In genomic region chr22:24836282-24836681, GRCh38 we compare ENCODE assay signal across 16 cellular contexts. TPM values are rescaled to one million over a fixed set of nuclear protein-coding genes. Genes with fewer than 3 reads are reported as not detected.
"Had no signal": no experiment of that assay in that cellular context is flagged by ENCODE, and none has a peak within 500 bp of the region (broad histone marks: within the 10 kb centered on the region; RNA-seq: fewer than 3 reads in every experiment).

No MANE protein-coding gene starts in this region.

- H3K27me3 Mint-ChIP-seq: activated naive CD8-positive, alpha-beta T cell treated with anti-CD3 and anti-CD28 coated beads, Interleukin-2, amount 50 U/mL, for 24 hours had no signal

- H3K9me3 Mint-ChIP-seq: activated naive CD4-positive, alpha-beta T cell treated with anti-CD3 and anti-CD28 coated beads for 36 hours; activated naive CD8-positive, alpha-beta T cell treated with anti-CD3 and anti-CD28 coated beads, Interleukin-2, amount 50 U/mL, for 24 hours; immature natural killer cell had no signal

- H3K4me3 Mint-ChIP-seq: activated naive CD4-positive, alpha-beta T cell treated with anti-CD3 and anti-CD28 coated beads for 36 hours; activated naive CD8-positive, alpha-beta T cell treated with anti-CD3 and anti-CD28 coated beads, Interleukin-2, amount 50 U/mL, for 24 hours; nephron progenitor cell; stimulated activated memory B cell treated with anti-CD40 and anti-IgM and Interleukin-4, amounts not matched to agents 10 μg/mL and 1 μg/mL and 100 μg/mL, for 72 hours had no signal

- H3K27ac Mint-ChIP-seq: activated naive CD4-positive, alpha-beta T cell treated with anti-CD3 and anti-CD28 coated beads for 36 hours; activated naive CD8-positive, alpha-beta T cell treated with anti-CD3 and anti-CD28 coated beads, Interleukin-2, amount 50 U/mL, for 24 hours; nephron progenitor cell; stimulated activated memory B cell treated with anti-CD40 and anti-IgM and Interleukin-4, amounts not matched to agents 10 μg/mL and 1 μg/mL and 100 μg/mL, for 72 hours had no signal

- H3K36me3 Mint-ChIP-seq: stimulated activated memory B cell treated with anti-CD40 and anti-IgM and Interleukin-4, amounts not matched to agents 10 μg/mL and 1 μg/mL and 100 μg/mL, for 72 hours had no signal

- ATAC-seq: activated naive CD8-positive, alpha-beta T cell treated with anti-CD3 and anti-CD28 coated beads, Interleukin-2, amount 50 U/mL, for 24 hours; esophagus mucosa; stimulated activated memory B cell treated with anti-CD40 and anti-IgM and Interleukin-4, amounts not matched to agents 10 μg/mL and 1 μg/mL and 100 μg/mL, for 72 hours had no signal

- H3K4me1 Mint-ChIP-seq: activated naive CD8-positive, alpha-beta T cell treated with anti-CD3 and anti-CD28 coated beads, Interleukin-2, amount 50 U/mL, for 24 hours; nephron progenitor cell had no signal

- DNase-seq: activated CD4-positive, alpha-beta T cell treated with anti-CD3 and anti-CD28 coated beads for 1 hour; activated CD4-positive, alpha-beta T cell treated with anti-CD3 and anti-CD28 coated beads, Interleukin-2, amount 50 U/mL, for 48 hours; activated naive CD4-positive, alpha-beta T cell treated with anti-CD3 and anti-CD28 coated beads for 36 hours; activated naive CD8-positive, alpha-beta T cell treated with anti-CD3 and anti-CD28 coated beads, Interleukin-2, amount 50 U/mL, for 24 hours; aorta; cortex of kidney; immature natural killer cell; midbrain; nephron progenitor cell; nucleus accumbens; sigmoid colon; stimulated activated CD4-positive, alpha-beta T cell treated with anti-CD3 and anti-CD28 coated beads, Interleukin-4, amount 100 ng/mL, for 24 hours had no signal

RNA-seq across cellular contexts. Expression of gene SGSM1, which starts 30.3 kb away (rescaled TPM):
- total RNA-seq: myocyte, renal cortical epithelial cell had no signal
